In the genomic region with DNA sequence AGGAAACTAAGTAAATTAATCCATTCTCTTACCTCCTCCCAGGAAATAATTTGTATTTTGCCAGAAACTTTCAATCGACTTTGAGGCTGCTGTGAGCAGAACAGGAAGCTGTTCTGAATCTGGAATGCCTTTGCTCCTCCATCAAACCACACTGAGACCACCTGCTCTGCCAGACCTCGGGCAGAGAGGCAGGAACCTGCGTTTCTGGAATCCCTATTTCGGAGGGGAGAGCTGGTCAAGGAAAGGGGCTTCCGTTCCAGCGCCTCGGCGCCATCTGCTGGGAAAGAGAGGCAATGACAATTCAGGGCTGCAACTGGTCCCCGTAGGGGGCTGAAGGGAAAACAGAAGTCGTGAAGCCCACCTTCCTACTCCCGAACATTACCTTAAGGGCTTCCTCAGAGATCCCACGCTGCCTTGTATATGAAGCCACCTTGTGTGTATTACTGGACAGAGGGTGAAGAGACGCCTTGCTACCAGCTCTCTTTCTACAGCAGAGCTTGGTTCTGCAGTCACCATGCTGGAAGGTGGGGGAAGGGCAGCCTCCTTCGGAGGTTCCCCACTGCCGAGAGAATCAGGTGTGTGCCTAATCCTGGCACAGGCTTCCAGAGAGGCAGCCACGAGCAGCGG, we compare ENCODE assay signal across 8 cellular contexts. TPM values are rescaled to one million over a fixed set of nuclear protein-coding genes. Genes with fewer than 3 reads are reported as not detected.
DNase-seq lines count a peak whose midpoint lies in the region; ATAC-seq and TF ChIP-seq lines count a peak whose summit lies in the region.

No MANE protein-coding gene starts in this region.

- H3K79me1 ChIP-seq in trophoblast cell (ENCODE audit: low read length): no peaks in the 10 kb centered on the region

- H3K27me3 ChIP-seq in Caco-2 (replicated peaks; ENCODE audit: control insufficient read depth, insufficient read depth, low read length) (no peaks in the 10 kb centered on the region), MG63 (no peaks in the 10 kb centered on the region), trophoblast cell (ENCODE audit: insufficient read depth, low read length) (no peaks in the 10 kb centered on the region), tibial nerve (peaks cover 0 to 25% of the 10 kb centered on the region in 2 donors)

- peak overlapping the region; percentile 75 for H3K4me3 Mint-ChIP-seq in Caco-2 (ENCODE audit: unreplicated experiment)
- peak overlapping the region; percentile 73 for H3K4me3 Mint-ChIP-seq in activated naive CD8-positive, alpha-beta T cell treated with anti-CD3 and anti-CD28 coated beads for 36 hours

- no TSS peak for BruUV-seq in Caco-2 (replicated peaks; lab: Mats Ljungman, UMichigan)

- TF ChIP-seq CTCF in Caco-2 (IDR thresholded peaks at IDR 0.05; ENCODE audit: insufficient read depth in 1 of 2, low read depth in 1 of 2, low read length in 1 of 2, severe bottlenecking in 1 of 2, unreplicated experiment in 1 of 2) (peak; percentile 90 to 95), tibial nerve (IDR thresholded peaks at IDR 0.05) (peak; percentile 81 to 93 (median 87))

- no peak overlapping the region for H3K4ac ChIP-seq in trophoblast cell (ENCODE audit: low read depth, low read length)

- H3K14ac ChIP-seq in trophoblast cell (ENCODE audit: low read length): no peak overlapping the region

- no peaks in the 10 kb centered on the region for H3K79me2 ChIP-seq in trophoblast cell (ENCODE audit: control insufficient read depth, insufficient read depth, low read length, poor library complexity)

- no peak overlapping the region for H3K23ac ChIP-seq in trophoblast cell (ENCODE audit: low read length)

- intact Hi-C loops in Caco-2 (cut with micrococcal nuclease; ENCODE audit: unreplicated experiment): loop anchor here (1.0 to 2.0 kb wide), 3 partner anchors 73 to 117 kb away; no protein-coding TSS in a partner anchor
- intact Hi-C loops in cardiac septum (cut with DNase I): loop anchor here (2.0 to 5.0 kb wide), 2 partner anchors 39 to 80 kb away; no protein-coding TSS in a partner anchor

- DNase-seq in Caco-2: peak; percentile 74 to 82
- DNase-seq in MG63: peak; percentile 38
- DNase-seq in SK-N-MC (ENCODE audit: low read depth, low spot score): peak; percentile 20
- peak; percentile 63 for DNase-seq in activated naive CD8-positive, alpha-beta T cell treated with anti-CD3 and anti-CD28 coated beads for 36 hours
- DNase-seq in cardiac septum (ENCODE audit: low spot score): peak; percentile 87
- DNase-seq in trophoblast cell: peak; percentile 17 to 77
- peak; percentile 36 to 55 for DNase-seq in tibial nerve (ENCODE audit: low spot score in 2 of 2)

- H3K27me3 Mint-ChIP-seq in Caco-2 (ENCODE audit: insufficient read depth, unreplicated experiment): no peaks in the 10 kb centered on the region
- peaks cover 61% of the 10 kb centered on the region for H3K27me3 Mint-ChIP-seq in activated naive CD8-positive, alpha-beta T cell treated with anti-CD3 and anti-CD28 coated beads for 36 hours

- H2AFZ ChIP-seq in trophoblast cell (ENCODE audit: insufficient read depth, low read length, poor library complexity): no peak overlapping the region

- H3K36me3 ChIP-seq in Caco-2 (ENCODE audit: control insufficient read depth, insufficient read depth, low read length) (no peaks in the 10 kb centered on the region), MG63 (no peaks in the 10 kb centered on the region), SK-N-MC (ENCODE audit: insufficient read depth, low read length) (no peaks in the 10 kb centered on the region), trophoblast cell (ENCODE audit: control insufficient read depth in 1 of 2, insufficient read depth in 2 of 2, low read length in 2 of 2) (no peaks in the 10 kb centered on the region), tibial nerve (no peaks in the 10 kb centered on the region)

- H3K4me2 ChIP-seq in trophoblast cell (ENCODE audit: low read length): peak overlapping the region; percentile 55

- H2BK120ac ChIP-seq in trophoblast cell (ENCODE audit: insufficient read depth, low read length, poor library complexity): no peak overlapping the region

- H3K27ac ChIP-seq in SK-N-MC: no peak overlapping the region
- H3K27ac ChIP-seq in trophoblast cell (ENCODE audit: low read depth, low read length): no peak overlapping the region
- H3K27ac ChIP-seq in tibial nerve: no peak overlapping the region

- H3K4me3 ChIP-seq in Caco-2 (ENCODE audit: low read depth, low read length) (peak overlapping the region; percentile 24), MG63 (peak overlapping the region; percentile 31), SK-N-MC (peak overlapping the region; percentile 72), trophoblast cell (ENCODE audit: low read depth, low read length) (no peak overlapping the region), tibial nerve (peak overlapping the region in 2 of 4 donors; percentile 14 to 38)

- H3K9ac ChIP-seq in SK-N-MC (ENCODE audit: insufficient read length) (peak overlapping the region; percentile 37), trophoblast cell (ENCODE audit: low read length) (no peak overlapping the region)

- H4K91ac ChIP-seq in trophoblast cell (ENCODE audit: low read depth, low read length): no peak overlapping the region

- H4K8ac ChIP-seq in trophoblast cell (ENCODE audit: low read depth, low read length): no peak overlapping the region

- H3K36me3 Mint-ChIP-seq in Caco-2 (ENCODE audit: insufficient read depth, unreplicated experiment): no peaks in the 10 kb centered on the region
- H3K36me3 Mint-ChIP-seq in activated naive CD8-positive, alpha-beta T cell treated with anti-CD3 and anti-CD28 coated beads for 36 hours: no peaks in the 10 kb centered on the region

- no peak overlapping the region for H2AK5ac ChIP-seq in trophoblast cell (ENCODE audit: low read length)

- WGBS in trophoblast cell (ENCODE audit: extremely low coverage, insufficient coverage, insufficient read length): no CpG with 5 or more reads among the region's 17 CpGs
- 1 to 2% methylated on average over 15 to 17 of the region's 17 CpGs for WGBS in tibial nerve, 2 donors

- no peak overlapping the region for H4K12ac ChIP-seq in trophoblast cell (ENCODE audit: low read depth, low read length)

- POLR2A ChIA-PET in Caco-2 (lab: Charles Lee): no interaction called here

- no peak overlapping the region for H3K18ac ChIP-seq in trophoblast cell (ENCODE audit: low read length)

- no peaks in the 10 kb centered on the region for H3K9me3 Mint-ChIP-seq in Caco-2 (ENCODE audit: unreplicated experiment)
- H3K9me3 Mint-ChIP-seq in activated naive CD8-positive, alpha-beta T cell treated with anti-CD3 and anti-CD28 coated beads for 36 hours: no peaks in the 10 kb centered on the region

- TF ChIP-seq EP300 in tibial nerve (IDR thresholded peaks at IDR 0.05): no peak

- H3K9me3 ChIP-seq in Caco-2: no peaks in the 10 kb centered on the region
- no peaks in the 10 kb centered on the region for H3K9me3 ChIP-seq in MG63
- no peaks in the 10 kb centered on the region for H3K9me3 ChIP-seq in SK-N-MC (ENCODE audit: low read depth, low read length)
- no peaks in the 10 kb centered on the region for H3K9me3 ChIP-seq in trophoblast cell (ENCODE audit: insufficient read depth, low read depth, low read length)
- H3K9me3 ChIP-seq in tibial nerve: no peaks in the 10 kb centered on the region

- peaks cover 6% of the 10 kb centered on the region for H3K4me1 Mint-ChIP-seq in Caco-2 (ENCODE audit: low read depth, unreplicated experiment)
- peaks cover 11% of the 10 kb centered on the region for H3K4me1 Mint-ChIP-seq in activated naive CD8-positive, alpha-beta T cell treated with anti-CD3 and anti-CD28 coated beads for 36 hours

- CTCF ChIA-PET in Caco-2 (lab: Charles Lee): interaction anchor here (0.6 to 3.1 kb wide), 14 partner anchors 9 to 152 kb away, joined by 3 to 53 read pairs (median 4); a partner anchor contains a TSS

- no peak overlapping the region for H2BK5ac ChIP-seq in trophoblast cell (ENCODE audit: low read depth, low read length, poor library complexity)

- H3K27ac Mint-ChIP-seq in Caco-2 (ENCODE audit: unreplicated experiment): peak overlapping the region; percentile 20
- no peak overlapping the region for H3K27ac Mint-ChIP-seq in activated naive CD8-positive, alpha-beta T cell treated with anti-CD3 and anti-CD28 coated beads for 36 hours

- H2BK12ac ChIP-seq in trophoblast cell (ENCODE audit: low read length): no peak overlapping the region

- peak; percentile 92 for ATAC-seq in GM21723 (IDR thresholded peaks at IDR 0.05; ENCODE audit: unreplicated experiment)

- no peak for TF ChIP-seq POLR2A in tibial nerve (IDR thresholded peaks at IDR 0.05)

- no peaks in the 10 kb centered on the region for H3K4me1 ChIP-seq in Caco-2
- peaks cover 0 to 3% of the 10 kb centered on the region in 2 experiments for H3K4me1 ChIP-seq in trophoblast cell (ENCODE audit: control insufficient read depth in 1 of 2, insufficient read depth in 2 of 2, low read length in 2 of 2)
- peaks cover 0 to 11% (median 5%) of the 10 kb centered on the region in 4 donors for H3K4me1 ChIP-seq in tibial nerve

RNA-seq across cellular contexts. Expression of a gene that starts 31.2 kb away (rescaled TPM):
- 1.1 and 1.7 TPM in 2 replicates for total RNA-seq in Caco-2 (2022)
- total RNA-seq in MG63 (2014; rRNA removed; shearing (Covaris generic); ENCODE audit: low replicate concordance): not detected in 2 replicates
- under 1 TPM; 0.21 to 0.22 TPM for total RNA-seq in activated naive CD8-positive, alpha-beta T cell treated with anti-CD3 and anti-CD28 coated beads for 36 hours
- total RNA-seq in cardiac septum: 7.0 TPM
- polyA plus RNA-seq in trophoblast cell (2013): 0.72 and 1.0 TPM in 2 replicates
- total RNA-seq in tibial nerve: 10 to 100 TPM in 1 of 4 donors, 1 to 10 TPM in 3; 3.3 to 15.9 (median 5.5) TPM

Comparison
In these comparisons a context has a peak if more than half of its experiments do, and no peak if none do; other contexts are left out.
1. DNase-seq: peak in every context shown above with its lines; median percentile 87 in cardiac septum; 78 in Caco-2; 63 in activated naive CD8-positive, alpha-beta T cell treated with anti-CD3 and anti-CD28 coated beads for 36 hours; 47 in trophoblast cell; 46 in tibial nerve; 38 in MG63; 20 in SK-N-MC.